Comparison of ENCODE assay signal across 7 cellular contexts in genomic region chr2:95346738-95347671, GRCh38. TPM values are rescaled to one million over a fixed set of nuclear protein-coding genes. Genes with fewer than 3 reads are reported as not detected.
DNase-seq lines count a peak whose midpoint lies in the region; ATAC-seq and TF ChIP-seq lines count a peak whose summit lies in the region.

No MANE protein-coding gene starts in this region.

- H3K4me1 Mint-ChIP-seq in immature natural killer cell: peaks cover 4 to 9% of the 10 kb centered on the region in 2 donors

- no peaks in the 10 kb centered on the region for H3K36me3 ChIP-seq in HEK293 (ENCODE audit: control insufficient read depth in 2 of 2, insufficient read depth in 1 of 2, low read length in 2 of 2)

- peaks cover 5 to 17% (median 8%) of the 10 kb centered on the region in 3 donors for H3K27me3 Mint-ChIP-seq in immature natural killer cell (ENCODE audit: low read depth in 3 of 3)

- TF ChIP-seq CTCF in HEK293 (tag by site-specific recombination; IDR thresholded peaks at IDR 0.05): no peak

- peak; percentile 64 for DNase-seq in astrocyte of the hippocampus (ENCODE audit: low read depth, low spot score)
- DNase-seq in immature natural killer cell: no peak
- peak; percentile 21 for DNase-seq in stimulated activated naive CD8-positive, alpha-beta T cell treated with anti-CD3 and anti-CD28 coated beads, Interleukin-15, Interleukin-2, amounts not matched to agents 100 U/mL and 50 U/mL, for 24 hours
- no peak for DNase-seq in Kasumi-1 (lab: John Stamatoyannopoulos, UW)

- POLR2A ChIA-PET in HEK293 (lab: Yijun Ruan, JAX): no interaction called here

- H3K4me3 ChIP-seq in HEK293 (ENCODE audit: low read depth, low read length): peak overlapping the region; percentile 46

- no peaks in the 10 kb centered on the region; the same call in 1 of the 2 replicates for H3K4me1 ChIP-seq in HEK293 (ENCODE audit: control insufficient read depth, insufficient read depth, low read length)

- peak overlapping the region in 3 of 5 donors; percentile 7 to 62 (median 44) for H3K4me3 Mint-ChIP-seq in immature natural killer cell

- peak overlapping the region; percentile 58; the same call in 1 of the 2 replicates for H3K27ac ChIP-seq in HEK293 (ENCODE audit: extremely low read depth, low read depth, low read length)

- no peak overlapping the region for H3K27ac Mint-ChIP-seq in immature natural killer cell

- no peak for ATAC-seq in stimulated activated naive CD8-positive, alpha-beta T cell treated with anti-CD3 and anti-CD28 coated beads, Interleukin-15, Interleukin-2, amounts not matched to agents 100 U/mL and 50 U/mL, for 24 hours
- no peak for ATAC-seq in HG02798 (IDR thresholded peaks at IDR 0.05; ENCODE audit: poor library complexity, unreplicated experiment)
- no peak for ATAC-seq in GM21786 (IDR thresholded peaks at IDR 0.05; ENCODE audit: unreplicated experiment)

- H3K9me3 Mint-ChIP-seq in immature natural killer cell: no peaks in the 10 kb centered on the region

- no peaks in the 10 kb centered on the region for H3K36me3 Mint-ChIP-seq in immature natural killer cell

- CTCF ChIA-PET in HEK293 (lab: Yijun Ruan, JAX): interaction anchor here (1.8 kb wide), 1 partner anchor 42 kb away, joined by 8 read pairs; no protein-coding TSS in a partner anchor

- H3K9me3 ChIP-seq in HEK293 (ENCODE audit: control insufficient read depth, insufficient read depth, low read depth, low read length): no peaks in the 10 kb centered on the region

TF ChIP-seq in HEK293, 187 proteins besides CTCF, POLR2A, EP300 and RAD21:
- no peak for TF ChIP-seq TCF7L2 (IDR thresholded peaks at IDR 0.05; ENCODE audit: borderline replicate concordance, low read depth, low read length)
- TF ChIP-seq ZNF214 (tag by site-specific recombination; IDR thresholded peaks at IDR 0.05; ENCODE audit: borderline replicate concordance): peak; percentile 54; the same call in 1 of the 2 replicates
- TF ChIP-seq ZBTB26 (tag by site-specific recombination; optimal IDR thresholded peaks at IDR 0.05): peak; percentile 20
- peak; percentile 26; the same call in 1 of the 2 replicates for TF ChIP-seq REST (tag by site-specific recombination; IDR thresholded peaks at IDR 0.05)
- TF ChIP-seq ZFHX2 (tag by site-specific recombination; conservative IDR thresholded peaks at IDR 0.05): peak; percentile 58
- TF ChIP-seq ZBTB20 (tag by site-specific recombination; IDR thresholded peaks at IDR 0.05): peak; percentile 54; the same call in 1 of the 2 replicates
- TF ChIP-seq MZF1 (tag by site-specific recombination; IDR thresholded peaks at IDR 0.05; ENCODE audit: borderline replicate concordance): no peak
- TF ChIP-seq ZNF600 (tag by site-specific recombination; IDR thresholded peaks at IDR 0.05): peak; percentile 37; the same call in 1 of the 2 replicates
TF ChIP-seq in HEK293: peak in this region for 6.

RNA-seq across cellular contexts. Expression of gene KCNIP3, which starts 49.9 kb away (rescaled TPM):
- not detected for polyA plus RNA-seq in immature natural killer cell

RNA-seq across cellular contexts. Expression of gene FAHD2A, which starts 55.5 kb away (rescaled TPM):
- 10 to 100 TPM; 12.6 to 24.3 (median 15.1) TPM for polyA plus RNA-seq in immature natural killer cell

Comparison
In these comparisons a context has a peak if more than half of its experiments do, and no peak if none do; other contexts are left out.
1. DNase-seq: peak in astrocyte of the hippocampus (single experiment) and stimulated activated naive CD8-positive, alpha-beta T cell treated with anti-CD3 and anti-CD28 coated beads, Interleukin-15, Interleukin-2, amounts not matched to agents 100 U/mL and 50 U/mL, for 24 hours (single experiment); none in immature natural killer cell (0 of 3) and Kasumi-1 (0 of 2).